8 cellular contexts compared by ENCODE assay signal in the genomic region with DNA sequence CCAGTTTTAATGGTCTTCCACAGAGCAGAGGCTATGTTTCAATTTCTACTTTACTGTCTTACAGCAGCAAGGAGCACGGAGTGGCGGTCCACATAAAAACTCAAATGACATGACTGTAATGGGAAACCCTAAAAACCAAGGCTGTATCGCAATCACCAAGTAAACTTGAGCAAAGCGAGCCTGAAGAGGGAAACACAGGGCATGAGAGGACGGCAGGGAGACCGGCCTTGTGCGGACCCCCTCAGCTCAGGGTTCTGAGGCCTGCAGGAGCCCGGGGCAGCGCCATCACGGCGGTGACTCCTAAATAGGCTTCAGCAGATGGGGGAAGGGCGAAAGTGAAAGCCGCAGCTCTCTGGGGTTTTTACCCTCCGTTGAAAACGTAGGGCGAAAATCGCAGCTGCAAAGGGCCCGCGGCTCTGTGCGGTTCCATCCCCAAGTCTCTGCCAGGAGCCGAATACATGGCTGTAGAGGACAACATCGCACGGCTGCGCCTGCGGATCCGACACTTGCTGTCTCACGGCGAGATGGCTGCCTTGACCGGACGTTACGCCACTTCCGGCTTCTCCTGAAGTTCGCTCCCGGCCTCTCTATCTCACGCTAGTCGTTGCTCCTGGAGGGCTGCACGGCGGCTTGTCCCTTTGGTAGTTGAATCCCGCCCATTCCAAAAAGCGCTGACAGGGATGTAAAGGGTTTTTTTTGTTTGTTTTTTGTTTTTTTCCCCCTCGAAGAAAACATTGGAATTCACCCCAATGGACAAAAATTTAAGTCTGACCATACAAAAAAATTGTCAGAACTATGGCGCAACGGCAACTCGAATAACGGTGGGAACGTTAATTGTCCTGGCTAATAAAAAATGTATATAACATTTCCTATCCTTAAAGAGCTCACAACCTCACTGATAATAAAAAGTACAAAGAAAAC. TPM values are rescaled to one million over a fixed set of nuclear protein-coding genes. Genes with fewer than 3 reads are reported as not detected.
A peak's percentile ranks its signal among the peaks of the same experiment; 100 is the strongest.
DNase-seq lines count a peak whose midpoint lies in the region; ATAC-seq and TF ChIP-seq lines count a peak whose summit lies in the region.

A gene (minus strand): TSS at position 543 of the 921 bp plus-strand sequence. CDS start 65 bp downstream, at position 478.

- TF ChIP-seq CTCF in OCI-LY7 (conservative IDR thresholded peaks at IDR 0.05; ENCODE audit: low read length) (no peak), epithelial cell of esophagus (IDR thresholded peaks at IDR 0.05; ENCODE audit: insufficient read depth, low read depth, low read length, missing control alignments) (no peak)

- POLR2A ChIA-PET in OCI-LY7 (lab: Charles Lee), result interaction anchor here (0.7 to 3.1 kb wide), 18 partner anchors 8 to 1856 kb away, joined by 3 to 14 read pairs (median 4); a partner anchor contains a TSS

- intact Hi-C loops in OCI-LY7 (cut with micrococcal nuclease; ENCODE audit: unreplicated experiment), result loop anchor here (1.0 to 10.0 kb wide), 3 partner anchors 248 to 851 kb away; a partner anchor contains a TSS

- BruUV-seq in OCI-LY7 (replicated peaks; lab: Mats Ljungman, UMichigan), result no TSS peak

- peak within 1 kb of the TSS; percentile 96 for H3K4me2 ChIP-seq in OCI-LY7 (ENCODE audit: low read length)

- peaks cover 54% of the 10 kb centered on the region for H3K36me3 ChIP-seq in OCI-LY7 (ENCODE audit: insufficient read depth, low read length)

- H2AFZ ChIP-seq in OCI-LY7 (ENCODE audit: low read length), result peak within 1 kb of the TSS; percentile 99

- CTCF ChIA-PET in OCI-LY7 (lab: Charles Lee; ENCODE audit: unreplicated experiment), result no interaction called here

- H3K4me3 ChIP-seq in OCI-LY7 (ENCODE audit: low read depth, low read length, poor library complexity, severe bottlenecking) (peak within 1 kb of the TSS; percentile 100), epithelial cell of esophagus (ENCODE audit: low read length) (peak within 1 kb of the TSS; percentile 96)

- no peaks in the 10 kb centered on the region for H3K9me2 ChIP-seq in OCI-LY7 (ENCODE audit: insufficient read depth, low read length)

- peak; percentile 56 for ATAC-seq in GM21515 (IDR thresholded peaks at IDR 0.05; ENCODE audit: unreplicated experiment)

- no peaks in the 10 kb centered on the region for H3K9me3 ChIP-seq in OCI-LY7 (ENCODE audit: low read length)

- peak within 1 kb of the TSS; percentile 81 for H3K27ac ChIP-seq in OCI-LY7 (ENCODE audit: low read depth, low read length, poor library complexity, severe bottlenecking)

- DNase-seq in D341Med (ENCODE audit: low spot score) (peak; percentile 88), HuH-7 (ENCODE audit: low spot score) (peak; percentile 79), OCI-LY7 (ENCODE audit: low spot score) (peak; percentile 90), activated T-cell treated with anti-CD3 and anti-CD28 coated beads for 1 hour (ENCODE audit: low read depth) (peak; percentile 63), epithelial cell of esophagus (ENCODE audit: low read depth) (peak; percentile 98), middle frontal gyrus (ENCODE audit: extremely low spot score, low spot score) (peak; percentile 95)
- peak; percentile 71 to 83 for DNase-seq in stimulated activated CD8-positive, alpha-beta memory T cell treated with anti-CD3 and anti-CD28 coated beads, Interleukin-2, amount 100 ng/mL, for 48 hours (ENCODE audit: low read depth in 2 of 2)

- H3K4me1 ChIP-seq in OCI-LY7 (ENCODE audit: insufficient read depth, low read length, poor library complexity, severe bottlenecking), result peaks cover 38% of the 10 kb centered on the region

- peaks cover 92% of the 10 kb centered on the region for H3K79me2 ChIP-seq in OCI-LY7 (ENCODE audit: insufficient read depth, low read depth, low read length)

- H4K20me1 ChIP-seq in OCI-LY7 (ENCODE audit: insufficient read depth, low read length), result peaks cover 47% of the 10 kb centered on the region

RNA-seq across cellular contexts. Expression of the gene that starts here (rescaled TPM):
- total RNA-seq in OCI-LY7 (2014; rRNA removed; shearing (Covaris generic)), result 190 and 219 TPM in 2 replicates
- 166 and 193 TPM in 2 replicates for total RNA-seq in OCI-LY7 (2022)

Comparison
In these comparisons a context has a peak if more than half of its experiments do, and no peak if none do; other contexts are left out.
1. Peak in every context shown above with its lines: DNase-seq, ATAC-seq, H3K4me3 ChIP-seq and H3K27ac ChIP-seq.